Comparison of ENCODE assay signal across 6 cellular contexts in genomic region chr12:91339106-91339505, GRCh38.
"Had no signal": no experiment of that assay in that cellular context is flagged by ENCODE, and none has a peak within 500 bp of the region (broad histone marks: within the 10 kb centered on the region; RNA-seq: fewer than 3 reads in every experiment).

No MANE protein-coding gene starts in this region.

- H3K4me3 ChIP-seq: GM23338, K562 had no signal

- H2AFZ ChIP-seq: GM23338 had no signal

- H3K4me2 ChIP-seq: GM23338 had no signal

- DNase-seq: H9, HCEC 1CT, IMR-90, KG1 had no signal

- ATAC-seq: GM23338, K562 had no signal
